Comparison of ENCODE assay signal across 4 cellular contexts in genomic region chr12:6289081-6289480, GRCh38. TPM values are rescaled to one million over a fixed set of nuclear protein-coding genes. Genes with fewer than 3 reads are reported as not detected.
"Had no signal": no experiment of that assay in that cellular context is flagged by ENCODE, and none has a peak within 500 bp of the region (broad histone marks: within the 10 kb centered on the region; RNA-seq: fewer than 3 reads in every experiment).

No MANE protein-coding gene starts in this region.

RNA-seq across cellular contexts. Expression of gene PLEKHG6, which starts 21.4 kb away (rescaled TPM):
- total RNA-seq: dermis microvascular lymphatic vessel endothelial cell, glomerular endothelial cell, lung microvascular endothelial cell, myocyte had no signal
